ENCODE assay signal across 22 cellular contexts in genomic region chr15:80106051-80106450, GRCh38. TPM values are rescaled to one million over a fixed set of nuclear protein-coding genes. Genes with fewer than 3 reads are reported as not detected.
DNase-seq lines count a peak whose midpoint lies in the region; ATAC-seq, FAIRE-seq and TF ChIP-seq lines count a peak whose summit lies in the region.
"Had no signal": no experiment of that assay in that cellular context is flagged by ENCODE, and none has a peak within 500 bp of the region (broad histone marks: within the 10 kb centered on the region; RNA-seq: fewer than 3 reads in every experiment).

No MANE protein-coding gene starts in this region.

- peaks cover 58% of the 10 kb centered on the region for H3K79me2 ChIP-seq in astrocyte (ENCODE audit: insufficient read depth, low read length)

- H3K4me1 ChIP-seq in astrocyte (ENCODE audit: insufficient read depth, low read length), result peaks cover 14% of the 10 kb centered on the region

- no peak for ATAC-seq in GM18858 (IDR thresholded peaks at IDR 0.05; ENCODE audit: unreplicated experiment)
- ATAC-seq in GM18511 (IDR thresholded peaks at IDR 0.05; ENCODE audit: unreplicated experiment), result no peak
- ATAC-seq: effector memory CD8-positive, alpha-beta T cell; pancreas had no signal

- H4K20me1 ChIP-seq in astrocyte (ENCODE audit: insufficient read depth, low read length), result peaks cover 88% of the 10 kb centered on the region

- no peaks in the 10 kb centered on the region for H3K27me3 ChIP-seq in astrocyte (ENCODE audit: insufficient read depth, low read length)
- H3K27me3 ChIP-seq: pancreas, suprapubic skin had no signal

- no peak overlapping the region for H3K27ac Mint-ChIP-seq in astrocyte (ENCODE audit: unreplicated experiment)
- H3K27ac Mint-ChIP-seq: B cell had no signal

- H3K36me3 Mint-ChIP-seq in astrocyte (ENCODE audit: low read depth, unreplicated experiment), result no peaks in the 10 kb centered on the region

- TF ChIP-seq CTCF in astrocyte (IDR thresholded peaks at IDR 0.05; ENCODE audit: insufficient read depth, low read depth, low read length), result no peak
- no peak for TF ChIP-seq CTCF in foreskin fibroblast (IDR thresholded peaks at IDR 0.05; ENCODE audit: low read depth, low read length)

- H3K4me3 ChIP-seq in astrocyte (ENCODE audit: insufficient read depth, low read depth, low read length) (no peak overlapping the region), foreskin fibroblast (ENCODE audit: low read depth in 1 of 2, low read length in 2 of 2) (no peak overlapping the region)
- H3K4me3 ChIP-seq: pancreas, skin epidermis, suprapubic skin had no signal

- peak; percentile 15 for DNase-seq in AG20443 (ENCODE audit: low spot score)
- DNase-seq in HS-5 (ENCODE audit: low read depth), result peak; percentile 66
- peak; percentile 77 for DNase-seq in astrocyte (ENCODE audit: low read depth)
- peak; percentile 28 to 37 for DNase-seq in foreskin fibroblast
- no peak for DNase-seq in COLO668 (lab: John Stamatoyannopoulos, UW; ENCODE audit: unreplicated experiment)
- no peak for DNase-seq in NCI-H2029 (lab: John Stamatoyannopoulos, UW)
- DNase-seq: activated CD4-positive, alpha-beta T cell treated with anti-CD3 and anti-CD28 coated beads, Interleukin-2, amount 50 U/mL, for 48 hours; activated T-cell treated with anti-CD3 and anti-CD28 coated beads, Interleukin-2, amount 50 U/mL, for 48 hours; effector memory CD8-positive, alpha-beta T cell; H9; NCI-H2171; NCI-H82; pancreas; stimulated activated CD4-positive, alpha-beta T cell treated with anti-CD3 and anti-CD28 coated beads, Interleukin-4, amount 100 ng/mL, for 4 hours; stimulated activated CD8-positive, alpha-beta memory T cell treated with anti-CD3 and anti-CD28 coated beads, Interleukin-4, amount 100 ng/mL, for 48 hours had no signal

- H3K9ac ChIP-seq in astrocyte (ENCODE audit: low read length), result no peak overlapping the region

- peak overlapping the region; percentile 24 for H3K27ac ChIP-seq in astrocyte (ENCODE audit: low read depth, low read length)
- H3K27ac ChIP-seq: pancreas, skin epidermis, suprapubic skin had no signal

- no peak for FAIRE-seq in astrocyte (lab: Jason Lieb, UNC)
- FAIRE-seq: pancreas had no signal

- no peaks in the 10 kb centered on the region for H3K36me3 ChIP-seq in astrocyte (ENCODE audit: insufficient read depth, low read length)
- H3K36me3 ChIP-seq: pancreas had no signal

- H2AFZ ChIP-seq in astrocyte (ENCODE audit: low read depth, low read length), result no peak overlapping the region

- H3K4me3 Mint-ChIP-seq in astrocyte (ENCODE audit: unreplicated experiment), result no peak overlapping the region
- H3K4me3 Mint-ChIP-seq: B cell; central memory CD8-positive, alpha-beta T cell; effector memory CD8-positive, alpha-beta T cell; H9 had no signal

- no peaks in the 10 kb centered on the region for H3K9me3 Mint-ChIP-seq in astrocyte (ENCODE audit: unreplicated experiment)
- H3K9me3 Mint-ChIP-seq: activated naive CD4-positive, alpha-beta T cell treated with anti-CD3 and anti-CD28 coated beads, Interleukin-2, amount 50 U/mL, for 72 hours; central memory CD8-positive, alpha-beta T cell; effector memory CD8-positive, alpha-beta T cell; H9 had no signal

- peak overlapping the region; percentile 43 for H3K4me2 ChIP-seq in astrocyte (ENCODE audit: low read length)

- H3K27me3 Mint-ChIP-seq in astrocyte (ENCODE audit: low read depth, unreplicated experiment), result no peaks in the 10 kb centered on the region
- H3K27me3 Mint-ChIP-seq: B cell; central memory CD8-positive, alpha-beta T cell; effector memory CD8-positive, alpha-beta T cell had no signal

- no peaks in the 10 kb centered on the region for H3K9me3 ChIP-seq in astrocyte (ENCODE audit: insufficient read depth, low read depth, low read length)
- H3K9me3 ChIP-seq: pancreas, suprapubic skin had no signal

- H3K4me1 Mint-ChIP-seq in astrocyte (ENCODE audit: low read depth, unreplicated experiment), result peaks cover 16% of the 10 kb centered on the region

RNA-seq across cellular contexts. Expression of gene ZFAND6, which starts 46.6 kb away (rescaled TPM):
- total RNA-seq in astrocyte, result 65.6 and 70.0 TPM in 2 replicates

RNA-seq across cellular contexts. Expression of gene FAH, which starts 46.7 kb away (rescaled TPM):
- total RNA-seq in astrocyte, result 21.9 and 24.9 TPM in 2 replicates

Comparison
In these comparisons a context has a peak if more than half of its experiments do, and no peak if none do; other contexts are left out.
1. DNase-seq: peak in AG20443 (single experiment), HS-5 (single experiment), astrocyte (single experiment) and foreskin fibroblast (2 of 2); none in COLO668 (single experiment) and NCI-H2029 (single experiment).